In the genomic region with DNA sequence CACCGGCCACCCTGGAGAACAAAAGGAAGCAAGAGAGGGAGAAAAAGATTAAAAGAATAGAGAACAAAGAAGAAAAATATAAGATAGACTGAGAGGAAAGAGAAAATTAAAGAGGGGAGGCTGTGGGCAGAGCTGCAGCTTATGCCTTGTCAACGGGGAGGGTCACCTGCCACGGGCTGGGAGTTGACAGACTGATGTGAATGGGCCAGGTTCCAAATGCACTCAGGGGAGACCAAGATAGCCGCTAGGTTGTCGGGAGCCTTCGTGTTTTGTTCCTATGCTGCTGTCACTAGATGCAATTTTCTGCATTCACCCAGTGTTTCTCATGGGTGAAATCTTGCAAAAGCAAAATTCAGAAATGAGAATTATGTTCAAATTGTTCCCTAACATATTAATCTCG, we compare ENCODE assay signal across 1 cellular context.
TF ChIP-seq lines count a peak whose summit lies in the region.

No MANE protein-coding gene starts in this region.

TF ChIP-seq in K562, 482 proteins besides CTCF, POLR2A, EP300 and RAD21 (continued from another document):
- TF ChIP-seq, protein P1, sequence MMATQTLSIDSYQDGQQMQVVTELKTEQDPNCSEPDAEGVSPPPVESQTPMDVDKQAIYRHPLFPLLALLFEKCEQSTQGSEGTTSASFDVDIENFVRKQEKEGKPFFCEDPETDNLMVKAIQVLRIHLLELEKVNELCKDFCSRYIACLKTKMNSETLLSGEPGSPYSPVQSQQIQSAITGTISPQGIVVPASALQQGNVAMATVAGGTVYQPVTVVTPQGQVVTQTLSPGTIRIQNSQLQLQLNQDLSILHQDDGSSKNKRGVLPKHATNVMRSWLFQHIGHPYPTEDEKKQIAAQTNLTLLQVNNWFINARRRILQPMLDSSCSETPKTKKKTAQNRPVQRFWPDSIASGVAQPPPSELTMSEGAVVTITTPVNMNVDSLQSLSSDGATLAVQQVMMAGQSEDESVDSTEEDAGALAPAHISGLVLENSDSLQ (IDR thresholded peaks at IDR 0.05): 0 out of 2 replicates have a peak, but pooled peaks have one; percentile 23
- TF ChIP-seq NFIC (IDR thresholded peaks at IDR 0.05): 0 out of 2 replicates have a peak, but pooled peaks have one; percentile 16
